36 cellular contexts compared by ENCODE assay signal in genomic region chr22:19152942-19153883, GRCh38. TPM values are rescaled to one million over a fixed set of nuclear protein-coding genes. Genes with fewer than 3 reads are reported as not detected.
"Had no signal": no experiment of that assay in that cellular context is flagged by ENCODE, and none has a peak within 500 bp of the region (broad histone marks: within the 10 kb centered on the region; RNA-seq: fewer than 3 reads in every experiment).

No MANE protein-coding gene starts in this region.

- H3K36me3 ChIP-seq: esophagus muscularis mucosa, gastroesophageal sphincter, heart left ventricle, left lung, ovary, spleen, tibial artery had no signal

- H3K27me3 ChIP-seq: testis had no signal

- H3K4me3 ChIP-seq: esophagus muscularis mucosa, gastroesophageal sphincter, heart left ventricle, left lung, ovary, psoas muscle, skin epidermis, spleen, testis, tibial artery had no signal

- FAIRE-seq: endothelial cell of umbilical vein, islet of Langerhans had no signal

- DNase-seq: dermis blood vessel endothelial cell; effector memory CD4-positive, alpha-beta T cell; foreskin keratinocyte; heart left ventricle; hippocampal formation; left cardiac atrium; left lung; mammary epithelial cell; mesendoderm; midbrain; naive thymus-derived CD8-positive, alpha-beta T cell; nephron progenitor cell; nucleus accumbens; ovary; posterior cingulate gyrus; psoas muscle; right cardiac atrium; spleen; stimulated activated CD4-positive, alpha-beta T cell treated with anti-CD3 and anti-CD28 coated beads, Interleukin-4, amount 100 ng/mL, for 4 hours; stimulated activated naive CD8-positive, alpha-beta T cell treated with anti-CD3 and anti-CD28 coated beads, Interleukin-15, Interleukin-2, amounts not matched to agents 100 U/mL and 50 U/mL, for 24 hours; substantia nigra; testis; tibial artery had no signal

- H3K4me1 ChIP-seq: foreskin keratinocyte, testis had no signal

- H3K9me3 ChIP-seq: heart left ventricle, left lung, psoas muscle, testis, tibial artery had no signal

- H3K27ac ChIP-seq: esophagus muscularis mucosa, foreskin keratinocyte, gastroesophageal sphincter, heart left ventricle, left lung, ovary, psoas muscle, skin epidermis, spleen, testis, tibial artery had no signal

- ATAC-seq: foreskin keratinocyte; gastroesophageal sphincter; heart left ventricle; left cardiac atrium; left lung; naive thymus-derived CD8-positive, alpha-beta T cell; psoas muscle; right cardiac atrium; stimulated activated memory B cell treated with anti-CD40 and anti-IgM and Interleukin-4, amounts not matched to agents 10 μg/mL and 1 μg/mL and 100 μg/mL, for 72 hours; stimulated activated naive CD8-positive, alpha-beta T cell treated with anti-CD3 and anti-CD28 coated beads, Interleukin-15, Interleukin-2, amounts not matched to agents 100 U/mL and 50 U/mL, for 24 hours had no signal

RNA-seq across cellular contexts. Expression of gene GSC2, which starts 3.1 kb away (rescaled TPM):
- total RNA-seq: dermis blood vessel endothelial cell; endothelial cell of umbilical vein; epithelial cell of proximal tubule; esophagus muscularis mucosa; fibroblast of lung; foreskin keratinocyte; gastroesophageal sphincter; heart left ventricle; kidney epithelial cell; left cardiac atrium; left lung; mammary epithelial cell; mucosa of gallbladder; naive thymus-derived CD8-positive, alpha-beta T cell; ovary; psoas muscle; renal cortical epithelial cell; right cardiac atrium; spleen; urinary bladder had no signal
- polyA plus RNA-seq: endothelial cell of umbilical vein; fibroblast of lung; foreskin keratinocyte; heart left ventricle; mammary epithelial cell; naive thymus-derived CD8-positive, alpha-beta T cell; ovary; psoas muscle; right cardiac atrium; spleen; urinary bladder had no signal

RNA-seq across cellular contexts. Expression of gene TSSK2, which starts 22.1 kb away (rescaled TPM):
- total RNA-seq: dermis blood vessel endothelial cell; endothelial cell of umbilical vein; epithelial cell of proximal tubule; esophagus muscularis mucosa; fibroblast of lung; foreskin keratinocyte; kidney epithelial cell; left cardiac atrium; left lung; lower leg skin; mucosa of gallbladder; naive thymus-derived CD8-positive, alpha-beta T cell; ovary; renal cortical epithelial cell; right cardiac atrium; spleen; urinary bladder had no signal
- polyA plus RNA-seq: endothelial cell of umbilical vein; fibroblast of lung; foreskin keratinocyte; mammary epithelial cell; naive thymus-derived CD8-positive, alpha-beta T cell had no signal
